Comparison of ENCODE assay signal across 1 cellular context in genomic region chr7:140229591-140230516, GRCh38.
TF ChIP-seq lines count a peak whose summit lies in the region.

No MANE protein-coding gene starts in this region.

TF ChIP-seq in HepG2, 621 proteins besides CTCF, POLR2A, EP300 and RAD21 (continued from another document and continues in another):
- TF ChIP-seq SKIL (CRISPR knock-in tag; IDR thresholded peaks at IDR 0.05; ENCODE audit: borderline replicate concordance): peak; percentile 99
- TF ChIP-seq HINFP (CRISPR knock-in tag; IDR thresholded peaks at IDR 0.05; ENCODE audit: low read depth): peak; percentile 15; the same call in 1 of the 2 replicates
- no peak for TF ChIP-seq ZNF296 (CRISPR knock-in tag; conservative IDR thresholded peaks at IDR 0.05)
- TF ChIP-seq REXO4 (CRISPR knock-in tag; IDR thresholded peaks at IDR 0.05; ENCODE audit: borderline replicate concordance): no peak
- TF ChIP-seq SIX4 (CRISPR knock-in tag; IDR thresholded peaks at IDR 0.05): peak; percentile 93
- TF ChIP-seq ZNF740 (CRISPR knock-in tag; IDR thresholded peaks at IDR 0.05): 0 out of 2 replicates have a peak, but pooled peaks have one; percentile 49
- no peak for TF ChIP-seq ZNF101 (CRISPR knock-in tag; IDR thresholded peaks at IDR 0.05; ENCODE audit: borderline replicate concordance, low read depth)
- peak; percentile 97 for TF ChIP-seq FOXP1 (IDR thresholded peaks at IDR 0.05)
- peak; percentile 98 for TF ChIP-seq FOXP1 (CRISPR knock-in tag; IDR thresholded peaks at IDR 0.05)
- no peak; the same call in 1 of the 2 replicates for TF ChIP-seq ZNF414 (CRISPR knock-in tag; IDR thresholded peaks at IDR 0.05)
- TF ChIP-seq ARID2 (CRISPR knock-in tag; IDR thresholded peaks at IDR 0.05; ENCODE audit: borderline replicate concordance): peak; percentile 78; the same call in 1 of the 2 replicates
- TF ChIP-seq HOMEZ (CRISPR knock-in tag; IDR thresholded peaks at IDR 0.05; ENCODE audit: low read depth): peak; percentile 84; the same call in 1 of the 2 replicates
- TF ChIP-seq CSRNP1 (CRISPR knock-in tag; IDR thresholded peaks at IDR 0.05): peak; percentile 75
- peak; percentile 47; the same call in 1 of the 2 replicates for TF ChIP-seq ZNF362 (CRISPR knock-in tag; IDR thresholded peaks at IDR 0.05; ENCODE audit: borderline replicate concordance)
- TF ChIP-seq NFIB (CRISPR knock-in tag; IDR thresholded peaks at IDR 0.05; ENCODE audit: borderline replicate concordance): no peak
- no peak for TF ChIP-seq ZNF547 (CRISPR knock-in tag; IDR thresholded peaks at IDR 0.05)
- peak; percentile 74 to 75 for TF ChIP-seq NR2F1 (CRISPR knock-in tag; IDR thresholded peaks at IDR 0.05)
- TF ChIP-seq ZSCAN25 (CRISPR knock-in tag; IDR thresholded peaks at IDR 0.05): peak; percentile 69
- 0 out of 2 replicates have a peak, but pooled peaks have one; percentile 22 for TF ChIP-seq SRF (IDR thresholded peaks at IDR 0.05; ENCODE audit: low read depth, low read length)
- TF ChIP-seq ZSCAN29 (CRISPR knock-in tag; conservative IDR thresholded peaks at IDR 0.05): no peak
- no peak for TF ChIP-seq IKZF1 (IDR thresholded peaks at IDR 0.05)
- TF ChIP-seq CHCHD3 (CRISPR knock-in tag; IDR thresholded peaks at IDR 0.05): no peak
- TF ChIP-seq MTF2 (CRISPR knock-in tag; IDR thresholded peaks at IDR 0.05; ENCODE audit: borderline replicate concordance): no peak
- peak; percentile 29; the same call in 1 of the 2 replicates for TF ChIP-seq ZNF724P (CRISPR knock-in tag; IDR thresholded peaks at IDR 0.05; ENCODE audit: borderline replicate concordance)
- peak; percentile 79 for TF ChIP-seq ZNF605 (CRISPR knock-in tag; IDR thresholded peaks at IDR 0.05)
- 0 out of 2 replicates have a peak, but pooled peaks have one; percentile 36 for TF ChIP-seq ZNF841 (CRISPR knock-in tag; IDR thresholded peaks at IDR 0.05; ENCODE audit: borderline replicate concordance)
- peak; percentile 100 for TF ChIP-seq ETV5 (CRISPR knock-in tag; IDR thresholded peaks at IDR 0.05; ENCODE audit: borderline replicate concordance)
- no peak for TF ChIP-seq IKZF4 (CRISPR knock-in tag; IDR thresholded peaks at IDR 0.05; ENCODE audit: borderline replicate concordance, low read depth, not compliant biosample characterization)
- peak; percentile 98 for TF ChIP-seq TBX2 (CRISPR knock-in tag; IDR thresholded peaks at IDR 0.05; ENCODE audit: borderline replicate concordance)
- peak; percentile 98 for TF ChIP-seq RARA (CRISPR knock-in tag; IDR thresholded peaks at IDR 0.05)
- peak; percentile 92 for TF ChIP-seq HOXA3 (CRISPR knock-in tag; IDR thresholded peaks at IDR 0.05)
- TF ChIP-seq SMYD3 (CRISPR knock-in tag; IDR thresholded peaks at IDR 0.05): peak; percentile 87
- TF ChIP-seq ZBTB43 (CRISPR knock-in tag; conservative IDR thresholded peaks at IDR 0.05): 0 out of 2 replicates have a peak, but pooled peaks have one; percentile 31
- peak; percentile 54 for TF ChIP-seq U2AF1 (optimal IDR thresholded peaks at IDR 0.05; ENCODE audit: low read depth, low read length)
- TF ChIP-seq DDIT3 (CRISPR knock-in tag; IDR thresholded peaks at IDR 0.05): no peak
- TF ChIP-seq SMAD3 (CRISPR knock-in tag; IDR thresholded peaks at IDR 0.05): peak; percentile 98
- TF ChIP-seq ZNF768 (CRISPR knock-in tag; IDR thresholded peaks at IDR 0.05): peak; percentile 55
- TF ChIP-seq DMTF1 (CRISPR knock-in tag; IDR thresholded peaks at IDR 0.05): no peak
- no peak for TF ChIP-seq ZNF616 (CRISPR knock-in tag; IDR thresholded peaks at IDR 0.05; ENCODE audit: low read depth)
- no peak; the same call in 1 of the 2 replicates for TF ChIP-seq ZNF543 (CRISPR knock-in tag; IDR thresholded peaks at IDR 0.05)
- TF ChIP-seq ZMAT3 (CRISPR knock-in tag; conservative IDR thresholded peaks at IDR 0.05): peak; percentile 75; the same call in 1 of the 2 replicates
- no peak for TF ChIP-seq ZNF136 (CRISPR knock-in tag; IDR thresholded peaks at IDR 0.05; ENCODE audit: low read depth)
- TF ChIP-seq ZNF317 (CRISPR knock-in tag; IDR thresholded peaks at IDR 0.05): peak; percentile 28; the same call in 1 of the 2 replicates
- peak; percentile 48; the same call in 1 of the 2 replicates for TF ChIP-seq GMEB1 (CRISPR knock-in tag; IDR thresholded peaks at IDR 0.05; ENCODE audit: borderline replicate concordance)
- TF ChIP-seq GMEB2 (CRISPR knock-in tag; IDR thresholded peaks at IDR 0.05; ENCODE audit: low read depth): peak; percentile 63
- no peak for TF ChIP-seq MEIS1 (CRISPR knock-in tag; IDR thresholded peaks at IDR 0.05; ENCODE audit: borderline replicate concordance)
